In the genomic region with DNA sequence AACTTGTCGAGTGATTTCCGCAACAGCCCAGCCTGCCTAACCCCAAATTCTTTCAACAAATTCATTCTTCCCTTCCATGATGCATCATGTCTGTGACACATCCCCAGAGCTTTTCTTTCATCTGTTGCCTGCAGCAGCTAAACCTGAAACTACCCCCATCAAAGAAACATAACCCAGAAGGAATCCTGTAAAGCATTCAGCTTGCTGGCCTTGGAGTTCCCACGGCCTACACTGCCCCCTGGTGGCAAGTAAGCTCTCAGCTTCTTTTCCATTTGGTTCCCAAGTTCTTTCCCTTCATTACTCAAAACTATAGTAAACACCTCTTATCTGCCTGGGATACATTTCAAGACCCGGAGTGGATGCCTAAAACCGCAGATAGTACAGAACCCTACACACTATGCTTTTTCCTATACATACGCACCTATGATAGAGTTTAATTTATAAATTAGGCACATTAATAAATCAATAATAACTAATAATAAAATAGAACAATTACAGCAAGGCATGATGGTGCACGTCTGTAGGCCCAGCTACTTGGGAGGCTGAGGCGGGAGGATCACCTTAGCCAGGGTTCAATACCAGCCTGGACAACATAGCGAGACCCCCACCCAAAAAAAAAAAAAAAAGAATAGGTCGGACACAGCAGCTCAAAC, we compare ENCODE assay signal across 8 cellular contexts. TPM values are rescaled to one million over a fixed set of nuclear protein-coding genes. Genes with fewer than 3 reads are reported as not detected.
A peak's percentile ranks its signal among the peaks of the same experiment; 100 is the strongest.
DNase-seq lines count a peak whose midpoint lies in the region; ATAC-seq and TF ChIP-seq lines count a peak whose summit lies in the region.

No MANE protein-coding gene starts in this region.

- H3K27me3 ChIP-seq in CD4-positive, alpha-beta memory T cell (ENCODE audit: insufficient read depth, low read length): no peaks in the 10 kb centered on the region

- no peak for ATAC-seq in HG02759 (IDR thresholded peaks at IDR 0.05; ENCODE audit: unreplicated experiment)

- H3K36me3 Mint-ChIP-seq in CD4-positive, alpha-beta memory T cell: peaks cover 4 to 10% of the 10 kb centered on the region in 2 donors
- no peaks in the 10 kb centered on the region for H3K36me3 Mint-ChIP-seq in endothelial cell (ENCODE audit: low read depth, unreplicated experiment)

- peaks cover 13 to 14% (median 13%) of the 10 kb centered on the region in 4 donors for H3K4me1 Mint-ChIP-seq in CD4-positive, alpha-beta memory T cell
- H3K4me1 Mint-ChIP-seq in endothelial cell (ENCODE audit: unreplicated experiment): peaks cover 4% of the 10 kb centered on the region

- no peaks in the 10 kb centered on the region for H3K9me3 ChIP-seq in CD4-positive, alpha-beta memory T cell (ENCODE audit: control insufficient read depth in 1 of 2, low read length in 2 of 2)

- peak overlapping the region in 3 of 8 donors; percentile 2 to 13 (median 9) for H3K4me3 Mint-ChIP-seq in CD4-positive, alpha-beta memory T cell
- H3K4me3 Mint-ChIP-seq in endothelial cell (ENCODE audit: unreplicated experiment): no peak overlapping the region

- no peaks in the 10 kb centered on the region for H3K9me3 Mint-ChIP-seq in CD4-positive, alpha-beta memory T cell
- H3K9me3 Mint-ChIP-seq in endothelial cell (ENCODE audit: unreplicated experiment): no peaks in the 10 kb centered on the region

- peak overlapping the region in 6 of 7 donors; percentile 14 to 82 (median 41) for H3K27ac Mint-ChIP-seq in CD4-positive, alpha-beta memory T cell
- H3K27ac Mint-ChIP-seq in endothelial cell (ENCODE audit: unreplicated experiment): no peak overlapping the region

- POLR2A ChIA-PET in CD4-positive, alpha-beta memory T cell (lab: Charles Lee; ENCODE audit: partially characterized antibody): interaction anchor here (1.1 to 4.1 kb wide), 9 partner anchors 14 to 87 kb away, joined by 5 to 69 read pairs (median 12); partner anchors contain the start of genes PHLDB3 and ZNF575

- H3K4me3 ChIP-seq in CD4-positive, alpha-beta memory T cell (ENCODE audit: low read length in 2 of 2): no peak overlapping the region

- no peak overlapping the region for H3K27ac ChIP-seq in CD4-positive, alpha-beta memory T cell (ENCODE audit: low read depth, low read length)

- TF ChIP-seq CTCF in endothelial cell (IDR thresholded peaks at IDR 0.05; ENCODE audit: unreplicated experiment): peak; percentile 87

- intact Hi-C loops in CD4-positive, alpha-beta memory T cell (cut with micrococcal nuclease): loop anchor here (1.0 to 2.0 kb wide), 4 partner anchors 15 to 86 kb away; partner anchors contain the start of gene PHLDB3

- H3K27me3 Mint-ChIP-seq in CD4-positive, alpha-beta memory T cell: no peaks in the 10 kb centered on the region
- H3K27me3 Mint-ChIP-seq in endothelial cell (ENCODE audit: unreplicated experiment): peaks cover 4% of the 10 kb centered on the region

- CTCF ChIA-PET in CD4-positive, alpha-beta memory T cell (lab: Charles Lee; ENCODE audit: partially characterized antibody): interaction anchor here (0.7 to 21.6 kb wide), 26 partner anchors 9 to 149 kb away, joined by 3 to 835 read pairs (median 6); partner anchors contain the start of genes IRGQ, PHLDB3, ZNF575 and ZNF576

- H3K4me1 ChIP-seq in CD4-positive, alpha-beta memory T cell (ENCODE audit: insufficient read depth, low read length): peaks cover 11% of the 10 kb centered on the region

- H3K36me3 ChIP-seq in CD4-positive, alpha-beta memory T cell (ENCODE audit: insufficient read depth, low read length): no peaks in the 10 kb centered on the region

- peak; percentile 75 to 79 (median 78) for DNase-seq in CD4-positive, alpha-beta memory T cell
- DNase-seq in HUDEP-2 (lab: John Stamatoyannopoulos, UW; ENCODE audit: unreplicated experiment in 76 of 76) (peak in 69 of 76 experiments; percentile 30 to 84 (median 67)), endothelial cell (ENCODE audit: low spot score) (peak; percentile 81), middle frontal gyrus (ENCODE audit: extremely low spot score, low spot score) (peak; percentile 66)
- DNase-seq in NK-92 treated with Interleukin-12 subunit alpha and Interleukin-12 subunit beta, amount 100 ng/mL, for 24 hours (lab: John Stamatoyannopoulos, UW): peak; percentile 21
- DNase-seq in activated CD8-positive, alpha-beta memory T cell treated with anti-CD3 and anti-CD28 coated beads for 4 hours (ENCODE audit: low read depth in 2 of 2): peak; percentile 58 to 67
- DNase-seq in stimulated activated CD8-positive, alpha-beta memory T cell treated with anti-CD3 and anti-CD28 coated beads, Interleukin-4, amount 100 ng/mL, for 48 hours: peak; percentile 90

RNA-seq across cellular contexts. Expression of gene ETHE1, which starts 7.4 kb away (rescaled TPM):
- 10 to 100 TPM; 23.9 to 29.1 TPM for total RNA-seq in CD4-positive, alpha-beta memory T cell
- 10 to 100 TPM; 79.1 to 80.7 TPM for polyA plus RNA-seq in CD4-positive, alpha-beta memory T cell
- 42.9 TPM for total RNA-seq in endothelial cell (ENCODE audit: unreplicated experiment)

RNA-seq across cellular contexts. Expression of gene ZNF575, which starts 13.4 kb away (rescaled TPM):
- 10 to 100 TPM; 11.0 to 11.8 TPM for total RNA-seq in CD4-positive, alpha-beta memory T cell
- 1 to 10 TPM; 2.1 to 3.6 TPM for polyA plus RNA-seq in CD4-positive, alpha-beta memory T cell
- total RNA-seq in endothelial cell (ENCODE audit: unreplicated experiment): 2.3 TPM

RNA-seq across cellular contexts. Expression of gene PHLDB3, which starts 15.0 kb away (rescaled TPM):
- total RNA-seq in CD4-positive, alpha-beta memory T cell: 10 to 100 TPM; 36.9 to 47.3 TPM
- 1 to 10 TPM; 1.3 to 5.5 TPM for polyA plus RNA-seq in CD4-positive, alpha-beta memory T cell
- 9.6 TPM for total RNA-seq in endothelial cell (ENCODE audit: unreplicated experiment)

RNA-seq across cellular contexts. Expression of gene LYPD3, which starts 54.2 kb away (rescaled TPM):
- 1 to 10 TPM; 3.3 to 3.7 TPM for total RNA-seq in CD4-positive, alpha-beta memory T cell
- polyA plus RNA-seq in CD4-positive, alpha-beta memory T cell: 1 to 10 TPM; 4.4 to 5.9 TPM
- 0.67 TPM for total RNA-seq in endothelial cell (ENCODE audit: unreplicated experiment)

RNA-seq across cellular contexts. Expression of gene XRCC1, which starts 55.8 kb away (rescaled TPM):
- total RNA-seq in CD4-positive, alpha-beta memory T cell: 10 to 100 TPM; 33.4 to 41.0 TPM
- polyA plus RNA-seq in CD4-positive, alpha-beta memory T cell: 10 to 100 TPM; 16.3 to 29.1 TPM
- total RNA-seq in endothelial cell (ENCODE audit: unreplicated experiment): 45.1 TPM

Comparison
In these comparisons a context has a peak if more than half of its experiments do, and no peak if none do; other contexts are left out.
1. DNase-seq: peak in every context shown above with its lines; median percentile 90 in stimulated activated CD8-positive, alpha-beta memory T cell treated with anti-CD3 and anti-CD28 coated beads, Interleukin-4, amount 100 ng/mL, for 48 hours; 81 in endothelial cell; 78 in CD4-positive, alpha-beta memory T cell; 67 in HUDEP-2; 66 in middle frontal gyrus; 62 in activated CD8-positive, alpha-beta memory T cell treated with anti-CD3 and anti-CD28 coated beads for 4 hours; 21 in NK-92 treated with Interleukin-12 subunit alpha and Interleukin-12 subunit beta, amount 100 ng/mL, for 24 hours.